In the genomic region with DNA sequence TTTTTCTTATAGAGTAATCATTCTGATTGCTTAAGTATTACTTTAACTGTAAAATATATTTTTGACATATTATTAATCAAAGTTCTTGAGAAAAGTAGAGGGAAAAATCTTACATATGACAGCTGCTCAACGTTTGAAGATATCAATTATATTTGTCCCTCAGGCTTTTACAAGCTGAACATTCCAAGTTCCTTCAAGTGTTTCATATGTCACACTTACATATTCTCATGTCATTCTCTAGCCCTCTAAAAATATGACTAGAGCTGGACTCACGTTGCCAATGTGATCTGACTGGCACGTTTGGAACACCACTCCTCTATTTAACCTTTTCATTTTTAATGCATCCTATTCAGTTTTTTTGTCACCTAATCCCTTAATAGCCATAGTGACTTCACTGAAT, we compare ENCODE assay signal across 31 cellular contexts.
"Had no signal": no experiment of that assay in that cellular context is flagged by ENCODE, and none has a peak within 500 bp of the region (broad histone marks: within the 10 kb centered on the region; RNA-seq: fewer than 3 reads in every experiment).

No MANE protein-coding gene starts in this region.

- H3K27me3 ChIP-seq: adrenal gland, body of pancreas, brain microvascular endothelial cell, breast epithelium had no signal

- H3K4me3 ChIP-seq: adrenal gland, body of pancreas, breast epithelium had no signal

- DNase-seq: activated B cell treated with CpG ODN at 0.5 μM for 24 hours; activated CD4-positive, alpha-beta memory T cell treated with anti-CD3 and anti-CD28 coated beads for 36 hours; activated CD4-positive, alpha-beta T cell treated with anti-CD3 and anti-CD28 coated beads for 4 hours; activated CD4-positive, alpha-beta T cell treated with anti-CD3 and anti-CD28 coated beads, Interleukin-2, amount 10 ng/mL, durations not matched to agents 24 days and 14 days; activated CD4-positive, alpha-beta T cell treated with anti-CD3 and anti-CD28 coated beads, Interleukin-2, amount 50 U/mL, for 1 hour; activated CD4-positive, alpha-beta T cell treated with anti-CD3 and anti-CD28 coated beads, Interleukin-2, amount 50 U/mL, for 4 hours; activated CD4-positive, CD25-positive, alpha-beta regulatory T cell treated with anti-CD3 and anti-CD28 coated beads, Interleukin-2, amount 50 U/mL, for 72 hours; activated CD8-positive, alpha-beta memory T cell treated with anti-CD3 and anti-CD28 coated beads, Interleukin-2, amount 50 U/mL, for 4 hours; activated CD8-positive, alpha-beta T cell treated with anti-CD3 and anti-CD28 coated beads for 36 hours; activated effector memory CD4-positive, alpha-beta T cell treated with anti-CD3 and anti-CD28 coated beads, Interleukin-2, amount 50 U/mL, for 16 hours; activated gamma-delta T cell treated with Interleukin-2 at 50 U/mL for 16 hours; activated naive CD4-positive, alpha-beta T cell; activated naive CD4-positive, alpha-beta T cell treated with anti-CD3 and anti-CD28 coated beads for 36 hours; activated naive CD4-positive, alpha-beta T cell treated with anti-CD3 and anti-CD28 coated beads, Interleukin-2, amount 50 U/mL, for 16 hours; activated naive CD8-positive, alpha-beta T cell treated with anti-CD3 and anti-CD28 coated beads for 36 hours; activated T-cell treated with anti-CD3 and anti-CD28 coated beads for 4 hours; activated T-cell treated with anti-CD3 and anti-CD28 coated beads, Interleukin-2, amount 50 U/mL, for 1 hour; activated T-cell treated with anti-CD3 and anti-CD28 coated beads, Interleukin-2, amount 50 U/mL, for 4 hours; activated T-cell treated with anti-CD3 and anti-CD28 coated beads, Interleukin-2, amount 50 U/mL, for 72 hours; adrenal gland; amniotic stem cell; aorta; body of pancreas; brain microvascular endothelial cell; central memory CD4-positive, alpha-beta T cell; T-helper 2 cell; T-helper 9 cell had no signal

- H3K27ac ChIP-seq: adrenal gland, body of pancreas, brain microvascular endothelial cell, breast epithelium, VCaP had no signal

- H3K36me3 ChIP-seq: adrenal gland, brain microvascular endothelial cell, breast epithelium had no signal

- H3K9me3 ChIP-seq: adrenal gland, body of pancreas, breast epithelium had no signal

- ATAC-seq: activated CD8-positive, alpha-beta T cell treated with anti-CD3 and anti-CD28 coated beads for 36 hours; activated naive CD4-positive, alpha-beta T cell treated with anti-CD3 and anti-CD28 coated beads, Interleukin-2, amount 50 U/mL, for 72 hours; activated T-cell treated with anti-CD3 and anti-CD28 coated beads, Interleukin-2, amount 50 U/mL, for 4 hours; activated T-cell treated with anti-CD3 and anti-CD28 coated beads, Interleukin-2, amount 50 U/mL, for 72 hours; activated T-helper 17 cell treated with anti-CD3 and anti-CD28 coated beads, Interleukin-2, amount 50 U/mL, for 72 hours; body of pancreas had no signal
